In genomic region chr15:83837946-83838571, GRCh38 we compare ENCODE assay signal across 9 cellular contexts.
DNase-seq lines count a peak whose midpoint lies in the region; ATAC-seq and TF ChIP-seq lines count a peak whose summit lies in the region.
"Had no signal": no experiment of that assay in that cellular context is flagged by ENCODE, and none has a peak within 500 bp of the region (broad histone marks: within the 10 kb centered on the region; RNA-seq: fewer than 3 reads in every experiment).

No MANE protein-coding gene starts in this region.

- H3K27me3 ChIP-seq in IMR-90 (ENCODE audit: control insufficient read depth, insufficient read depth, low read length) (no peaks in the 10 kb centered on the region), right lobe of liver (no peaks in the 10 kb centered on the region), Peyer's patch (no peaks in the 10 kb centered on the region)

- H3K18ac ChIP-seq in IMR-90 (ENCODE audit: low read depth, low read length): no peak overlapping the region

- dilution Hi-C loops in IMR-90 (cut with HindIII; ENCODE audit: low sequenced_read_pairs, unreplicated experiment): no loop called here

- no peak overlapping the region for H2BK20ac ChIP-seq in IMR-90 (ENCODE audit: low read depth, low read length)

- H3K4ac ChIP-seq in IMR-90 (ENCODE audit: low read depth, low read length): no peak overlapping the region

- H3K4me3 ChIP-seq in IMR-90 (ENCODE audit: insufficient read depth, low read depth, low read length) (no peak overlapping the region), right lobe of liver (peak overlapping the region in 1 of 3 donors; percentile 17), Peyer's patch (no peak overlapping the region)

- peak; percentile 28; the same call in 1 of the 2 replicates for TF ChIP-seq RAD21 in IMR-90 (IDR thresholded peaks at IDR 0.05; ENCODE audit: low read length)

- no TSS peak for BruUV-seq in IMR-90 (replicated peaks; lab: Mats Ljungman, UMichigan)

- peak; percentile 25 for DNase-seq in ELR (ENCODE audit: low read depth)
- DNase-seq in IMR-90: peak; percentile 14
- DNase-seq in right lobe of liver: peak; percentile 59 to 67 (median 62)
- no peak for DNase-seq in ureter (ENCODE audit: low spot score)
- no peak for DNase-seq in Peyer's patch

- peak; percentile 42; the same call in 1 of the 2 replicates for ATAC-seq in IMR-90 (ENCODE audit: low read depth)
- peak; percentile 85 to 95 (median 88) for ATAC-seq in right lobe of liver
- ATAC-seq in GM18870 (IDR thresholded peaks at IDR 0.05; ENCODE audit: unreplicated experiment): no peak
- no peak for ATAC-seq in GM18867 (IDR thresholded peaks at IDR 0.05; ENCODE audit: unreplicated experiment)

- no peak overlapping the region for H4K8ac ChIP-seq in IMR-90 (ENCODE audit: low read depth in 2 of 2, low read length in 2 of 2)

- intact Hi-C loops in IMR-90 (cut with micrococcal nuclease): no loop called here
- intact Hi-C loops in right lobe of liver (cut with DNase I): no loop called here

- H3K27ac ChIP-seq in IMR-90 (ENCODE audit: insufficient read depth, low read length) (no peak overlapping the region), right lobe of liver (no peak overlapping the region), Peyer's patch (no peak overlapping the region)

- no peaks in the 10 kb centered on the region for H3K9me1 ChIP-seq in IMR-90 (ENCODE audit: insufficient read depth, low read length)

- H2AK5ac ChIP-seq in IMR-90 (ENCODE audit: low read depth, low read length): no peak overlapping the region

- no peaks in the 10 kb centered on the region for H3K9me3 ChIP-seq in IMR-90 (ENCODE audit: control insufficient read depth, insufficient read depth, low read length)
- no peaks in the 10 kb centered on the region for H3K9me3 ChIP-seq in right lobe of liver
- no peaks in the 10 kb centered on the region for H3K9me3 ChIP-seq in Peyer's patch

- H4K91ac ChIP-seq in IMR-90 (ENCODE audit: insufficient read depth, low read depth, low read length): no peak overlapping the region

- no peak overlapping the region for H3K9ac ChIP-seq in IMR-90 (ENCODE audit: low read depth, low read length)

- no peaks in the 10 kb centered on the region for H4K20me1 ChIP-seq in IMR-90 (ENCODE audit: insufficient read depth, low read length)

- no peak overlapping the region for H3K4me2 ChIP-seq in IMR-90 (ENCODE audit: low read depth, low read length)

- no peaks in the 10 kb centered on the region for H3K36me3 Mint-ChIP-seq in brain

- no peak overlapping the region for H2AK9ac ChIP-seq in IMR-90 (replicated peaks; ENCODE audit: low read depth, low read length, poor library complexity)

- peak; percentile 33 for TF ChIP-seq CTCF in IMR-90 (conservative IDR thresholded peaks at IDR 0.05; ENCODE audit: low read depth, low read length)
- peak; percentile 62 to 75 for TF ChIP-seq CTCF in brain (conservative IDR thresholded peaks at IDR 0.05)
- peak; percentile 48 to 64 (median 60) for TF ChIP-seq CTCF in right lobe of liver (IDR thresholded peaks at IDR 0.05)
- TF ChIP-seq CTCF in Peyer's patch (IDR thresholded peaks at IDR 0.05): no peak

- no peaks in the 10 kb centered on the region for H3K79me1 ChIP-seq in IMR-90 (ENCODE audit: low read depth in 1 of 2, low read length in 2 of 2)

- H2AFZ ChIP-seq in IMR-90 (replicated peaks; ENCODE audit: low read length, poor library complexity): peak overlapping the region; percentile 84

- H3K56ac ChIP-seq in IMR-90 (ENCODE audit: extremely low read depth, insufficient read depth, low read length): no peak overlapping the region

- H3K9me3 Mint-ChIP-seq in brain: no peaks in the 10 kb centered on the region
- H3K9me3 Mint-ChIP-seq: T-helper 1 cell treated with Interleukin-12 subunit alpha and Interleukin-12 subunit beta and Interleukin-4 antibody, amounts not matched to agents 30 μg/mL and 1 μg/mL, for 36 hours had no signal

- no peak overlapping the region for H2BK5ac ChIP-seq in IMR-90 (ENCODE audit: low read depth, low read length, poor library complexity, severe bottlenecking)

- H3K4me1 ChIP-seq in IMR-90 (ENCODE audit: control insufficient read depth, insufficient read depth, low read length): no peaks in the 10 kb centered on the region
- H3K4me1 ChIP-seq in right lobe of liver: peaks cover 0 to 4% (median 0%) of the 10 kb centered on the region in 4 donors
- H3K4me1 ChIP-seq in Peyer's patch: no peaks in the 10 kb centered on the region

- no peak overlapping the region for H3K4me3 Mint-ChIP-seq in brain
- H3K4me3 Mint-ChIP-seq: T-helper 1 cell treated with Interleukin-12 subunit alpha and Interleukin-12 subunit beta and Interleukin-4 antibody, amounts not matched to agents 30 μg/mL and 1 μg/mL, for 36 hours had no signal

- no CpG with 5 or more reads among the region's 8 CpGs for WGBS in IMR-90 (ENCODE audit: extremely low coverage in 2 of 2, insufficient read length in 1 of 2), 2 experiments
- 9% methylated on average over 8 of the region's 8 CpGs for WGBS in right lobe of liver (ENCODE audit: insufficient coverage, low coverage, low lambda C conversion rate, missing lambda C conversion rate)

- no peak overlapping the region for H2BK120ac ChIP-seq in IMR-90 (ENCODE audit: low read depth, low read length)

- in situ Hi-C loops in IMR-90 (cut with MboI; ENCODE audit: low sequenced_read_pairs): no loop called here

- no peak overlapping the region for H3K14ac ChIP-seq in IMR-90 (replicated peaks; ENCODE audit: low read depth, low read length)

- H2BK15ac ChIP-seq in IMR-90 (ENCODE audit: low read depth, low read length): no peak overlapping the region

- H3K27me3 Mint-ChIP-seq in brain: peaks cover 6% of the 10 kb centered on the region

- H3K36me3 ChIP-seq in IMR-90 (ENCODE audit: control insufficient read depth, insufficient read depth, low read length) (no peaks in the 10 kb centered on the region), right lobe of liver (no peaks in the 10 kb centered on the region), Peyer's patch (no peaks in the 10 kb centered on the region)

- H3K23ac ChIP-seq in IMR-90 (ENCODE audit: low read depth, low read length): no peak overlapping the region

- POLR2A ChIA-PET in IMR-90 (lab: Charles Lee; ENCODE audit: unreplicated experiment): interaction anchor here (0.7 kb wide), 1 partner anchor 152 kb away, joined by 3 read pairs; no protein-coding TSS in a partner anchor

- TF ChIP-seq POLR2A in IMR-90 (IDR thresholded peaks at IDR 0.05; ENCODE audit: low read depth, low read length) (no peak), right lobe of liver (IDR thresholded peaks at IDR 0.05) (no peak), Peyer's patch (IDR thresholded peaks at IDR 0.05) (no peak)

- no peaks in the 10 kb centered on the region for H3K4me1 Mint-ChIP-seq in brain

- H3K27ac Mint-ChIP-seq in brain: no peak overlapping the region
- H3K27ac Mint-ChIP-seq: T-helper 1 cell treated with Interleukin-12 subunit alpha and Interleukin-12 subunit beta and Interleukin-4 antibody, amounts not matched to agents 30 μg/mL and 1 μg/mL, for 36 hours had no signal

- CTCF ChIA-PET in IMR-90 (lab: Yijun Ruan, JAX): interaction anchor here (0.6 to 0.9 kb wide), 7 partner anchors 9 to 74 kb away, joined by 3 to 6 read pairs (median 3); no protein-coding TSS in a partner anchor

- H4K5ac ChIP-seq in IMR-90 (ENCODE audit: low read depth, low read length): no peak overlapping the region

TF ChIP-seq in IMR-90, 13 proteins besides CTCF, POLR2A, EP300 and RAD21:
- TF ChIP-seq USF2 (IDR thresholded peaks at IDR 0.05; ENCODE audit: low read depth, low read length): no peak
- TF ChIP-seq FOS (IDR thresholded peaks at IDR 0.05; ENCODE audit: low read depth, low read length): no peak
- TF ChIP-seq SMC3 (IDR thresholded peaks at IDR 0.05; ENCODE audit: low read depth, low read length): no peak
- TF ChIP-seq CEBPB (IDR thresholded peaks at IDR 0.05; ENCODE audit: low read depth, low read length): no peak
- no peak for TF ChIP-seq ELK1 (IDR thresholded peaks at IDR 0.05; ENCODE audit: borderline replicate concordance, low read depth, low read length)
- TF ChIP-seq RCOR1 (IDR thresholded peaks at IDR 0.05; ENCODE audit: insufficient replicate concordance, low read length): no peak
- no peak for TF ChIP-seq RFX5 (IDR thresholded peaks at IDR 0.05; ENCODE audit: low read depth, low read length)
- TF ChIP-seq MAZ (IDR thresholded peaks at IDR 0.05; ENCODE audit: borderline replicate concordance, low read depth, low read length): no peak
- TF ChIP-seq MAFK (IDR thresholded peaks at IDR 0.05; ENCODE audit: low read depth, low read length): no peak
TF ChIP-seq in IMR-90: peak in this region for 0.

Comparison
In these comparisons a context has a peak if more than half of its experiments do, and no peak if none do; other contexts are left out.
1. DNase-seq: peak in ELR (single experiment), IMR-90 (single experiment) and right lobe of liver (3 of 3); none in ureter (single experiment) and Peyer's patch (0 of 3).
2. ATAC-seq: peak in IMR-90 (single experiment) and right lobe of liver (4 of 4); none in GM18870 (single experiment) and GM18867 (single experiment).
3. CTCF ChIP-seq: peak in IMR-90 (single experiment), brain (2 of 2) and right lobe of liver (4 of 4); none in Peyer's patch (0 of 6).